23 cellular contexts compared by ENCODE assay signal in genomic region chr11:472272-472671, GRCh38. TPM values are rescaled to one million over a fixed set of nuclear protein-coding genes. Genes with fewer than 3 reads are reported as not detected.
DNase-seq lines count a peak whose midpoint lies in the region; ATAC-seq, FAIRE-seq and TF ChIP-seq lines count a peak whose summit lies in the region.
"Had no signal": no experiment of that assay in that cellular context is flagged by ENCODE, and none has a peak within 500 bp of the region (broad histone marks: within the 10 kb centered on the region; RNA-seq: fewer than 3 reads in every experiment).

No MANE protein-coding gene starts in this region.

- CTCF ChIA-PET in HepG2 (lab: Yijun Ruan, JAX; ENCODE audit: low intra/inter-chr PET ratio, low total read pairs): no interaction called here

- H3K9ac ChIP-seq in HepG2 (ENCODE audit: insufficient read depth, low read depth, low read length): no peak overlapping the region
- no peak overlapping the region for H3K9ac ChIP-seq in mesenchymal stem cell (ENCODE audit: low read length)
- H3K9ac ChIP-seq: BLaER1 had no signal

- H2AK5ac ChIP-seq in mesenchymal stem cell (ENCODE audit: low read length, severe bottlenecking): no peak overlapping the region

- no peak for FAIRE-seq in HepG2 (lab: Jason Lieb, UNC)
- FAIRE-seq: GM12891, GM18507 had no signal

- TF ChIP-seq RAD21 in HepG2 (CRISPR knock-in tag; IDR thresholded peaks at IDR 0.05): no peak

- H3K4me1 ChIP-seq in HepG2 (ENCODE audit: insufficient read depth, low read length): peaks cover 19% of the 10 kb centered on the region
- peaks cover 0 to 11% (median 8%) of the 10 kb centered on the region in 4 donors for H3K4me1 ChIP-seq in right lobe of liver
- H3K4me1 ChIP-seq in RWPE2 (ENCODE audit: insufficient read depth, poor library complexity, severe bottlenecking): peaks cover 4% of the 10 kb centered on the region
- peaks cover 24% of the 10 kb centered on the region for H3K4me1 ChIP-seq in mesenchymal stem cell (ENCODE audit: control insufficient read depth, insufficient read depth, low read depth, low read length)
- no peaks in the 10 kb centered on the region for H3K4me1 ChIP-seq in HAP-1
- H3K4me1 ChIP-seq: BLaER1 had no signal

- no peak for TF ChIP-seq EP300 in HepG2 (IDR thresholded peaks at IDR 0.05; ENCODE audit: low read depth in 2 of 2, low read length in 2 of 2)
- TF ChIP-seq EP300 in HepG2 (CRISPR knock-in tag; IDR thresholded peaks at IDR 0.05; ENCODE audit: borderline replicate concordance): no peak

- H3K14ac ChIP-seq in mesenchymal stem cell (ENCODE audit: low read length in 2 of 2): no peak overlapping the region

- TF ChIP-seq CTCF in HepG2 (CRISPR knock-in tag; IDR thresholded peaks at IDR 0.05) (no peak), right lobe of liver (IDR thresholded peaks at IDR 0.05) (no peak), RWPE2 (IDR thresholded peaks at IDR 0.05; ENCODE audit: poor library complexity, severe bottlenecking) (no peak)

- ATAC-seq in HepG2: peak; percentile 47
- ATAC-seq in right lobe of liver: no peak
- ATAC-seq in RWPE2 (ENCODE audit: low read depth): no peak

- no peak overlapping the region for H2AFZ ChIP-seq in HepG2 (ENCODE audit: low read length)
- H2AFZ ChIP-seq in mesenchymal stem cell (ENCODE audit: low read depth, low read length): no peak overlapping the region

- H3K18ac ChIP-seq in mesenchymal stem cell (ENCODE audit: low read depth in 1 of 2, low read length in 2 of 2): no peak overlapping the region

- no peak for DNase-seq in HepG2 (ENCODE audit: low spot score)
- DNase-seq in right lobe of liver: no peak
- DNase-seq in RWPE2 (ENCODE audit: low spot score): peak; percentile 49
- no peak for DNase-seq in mesenchymal stem cell
- DNase-seq in activated CD4-positive, alpha-beta T cell treated with anti-CD3 and anti-CD28 coated beads, Interleukin-2, amount 50 U/mL, for 4 hours: no peak
- DNase-seq in HuH-7.5 (ENCODE audit: low spot score): no peak
- DNase-seq in HAP-1 (ENCODE audit: low spot score in 2 of 2): no peak
- DNase-seq: CD4-positive, alpha-beta memory T cell; DMS53; EL; GOT3; IMR-90; NCI-H1092 treated with DMSO at 0.1 percent for 48 hours; NCI-H146; NCI-H2081 treated with DMSO at 0.1 percent for 48 hours; NCI-H748 treated with DMSO at 0.1 percent for 48 hours; NK-92 treated with Interleukin-12 subunit alpha and Interleukin-12 subunit beta, amount 100 ng/mL, for 24 hours; Peyer's patch; Right ventricle myocardium superior had no signal

- no peak overlapping the region for H2BK120ac ChIP-seq in mesenchymal stem cell (ENCODE audit: low read depth, low read length)

- peaks cover 1 to 8% of the 10 kb centered on the region in 2 experiments; a peak in 2 of 5 replicates for H3K36me3 ChIP-seq in HepG2 (replicated peaks in 1 of 2; ENCODE audit: control insufficient read depth in 1 of 2, insufficient read depth in 2 of 2, low read length in 2 of 2)
- H3K36me3 ChIP-seq in right lobe of liver: no peaks in the 10 kb centered on the region
- H3K36me3 ChIP-seq in RWPE2 (ENCODE audit: low read depth): 0 out of 2 replicates have a peak, but pooled peaks cover 4% of the 10 kb centered on the region
- H3K36me3 ChIP-seq in mesenchymal stem cell (ENCODE audit: control insufficient read depth in 1 of 2, insufficient read depth in 2 of 2, low read depth in 1 of 2, low read length in 2 of 2): peaks cover 7 to 36% of the 10 kb centered on the region in 2 experiments
- no peaks in the 10 kb centered on the region; the same call in 1 of the 2 replicates for H3K36me3 ChIP-seq in HAP-1 (replicated peaks)
- H3K36me3 ChIP-seq: Peyer's patch had no signal

- intact Hi-C loops in HepG2 (cut with micrococcal nuclease; ENCODE audit: unreplicated experiment): no loop called here
- intact Hi-C loops in right lobe of liver (cut with DNase I): no loop called here

- POLR2A ChIA-PET in HepG2 (lab: Yijun Ruan, JAX): no interaction called here

- H3K4me2 ChIP-seq in HepG2 (ENCODE audit: low read depth, low read length) (no peak overlapping the region), mesenchymal stem cell (ENCODE audit: low read length, poor library complexity, severe bottlenecking) (no peak overlapping the region)
- H3K4me2 ChIP-seq: BLaER1 had no signal

- H3K27ac ChIP-seq in HepG2 (ENCODE audit: extremely low read length, insufficient read depth, low read length) (no peak overlapping the region), right lobe of liver (no peak overlapping the region), RWPE2 (ENCODE audit: poor library complexity, severe bottlenecking) (no peak overlapping the region), mesenchymal stem cell (ENCODE audit: low read length, poor library complexity, severe bottlenecking) (no peak overlapping the region)
- H3K27ac ChIP-seq: BLaER1, Peyer's patch had no signal

- no peak overlapping the region for H3K4ac ChIP-seq in mesenchymal stem cell (ENCODE audit: low read depth in 1 of 2, low read length in 2 of 2)

- no peak overlapping the region for H2BK12ac ChIP-seq in mesenchymal stem cell (ENCODE audit: low read length in 2 of 2)

- H4K8ac ChIP-seq in mesenchymal stem cell (ENCODE audit: low read length): no peak overlapping the region

- H3K4me3 ChIP-seq in HepG2 (replicated peaks in 1 of 3; ENCODE audit: insufficient read depth in 1 of 3, low read depth in 2 of 3, low read length in 3 of 3): no peak overlapping the region
- H3K4me3 ChIP-seq in right lobe of liver: no peak overlapping the region
- no peak overlapping the region for H3K4me3 ChIP-seq in RWPE2 (ENCODE audit: severe bottlenecking)
- no peak overlapping the region for H3K4me3 ChIP-seq in mesenchymal stem cell (ENCODE audit: insufficient read depth in 1 of 2, low read depth in 1 of 2, low read length in 2 of 2)
- H3K4me3 ChIP-seq in HAP-1: no peak overlapping the region
- H3K4me3 ChIP-seq: BLaER1, Peyer's patch had no signal

- 84% methylated on average over 6 of the region's 13 CpGs for WGBS in HepG2 (ENCODE audit: low lambda C conversion rate)
- 93% methylated on average over 5 of the region's 13 CpGs for WGBS in right lobe of liver (ENCODE audit: insufficient coverage, low coverage, low lambda C conversion rate, missing lambda C conversion rate)
- 94% methylated on average over 13 of the region's 13 CpGs for WGBS in mesenchymal stem cell

- H3K79me2 ChIP-seq in HepG2 (ENCODE audit: insufficient read depth, low read length): peaks cover 15% of the 10 kb centered on the region

- H3K79me1 ChIP-seq in mesenchymal stem cell (replicated peaks; ENCODE audit: low read length, poor library complexity, severe bottlenecking): peaks cover 39% of the 10 kb centered on the region

- no peak for TF ChIP-seq POLR2A in HepG2 (IDR thresholded peaks at IDR 0.05; ENCODE audit: insufficient read depth in 1 of 2, low read depth in 2 of 2, low read length in 2 of 2)
- TF ChIP-seq POLR2A in right lobe of liver (IDR thresholded peaks at IDR 0.05): no peak

- no peaks in the 10 kb centered on the region for H4K20me1 ChIP-seq in HepG2 (ENCODE audit: insufficient read depth, low read length)

- H4K91ac ChIP-seq in mesenchymal stem cell (ENCODE audit: low read length): peak overlapping the region; percentile 28

- H3K9me3 ChIP-seq in HepG2 (ENCODE audit: low read length): no peaks in the 10 kb centered on the region
- H3K9me3 ChIP-seq in right lobe of liver: no peaks in the 10 kb centered on the region
- no peaks in the 10 kb centered on the region for H3K9me3 ChIP-seq in RWPE2 (ENCODE audit: severe bottlenecking)
- H3K9me3 ChIP-seq in mesenchymal stem cell (ENCODE audit: control insufficient read depth, low read length): no peaks in the 10 kb centered on the region
- no peaks in the 10 kb centered on the region for H3K9me3 ChIP-seq in HAP-1
- H3K9me3 ChIP-seq: BLaER1, Peyer's patch had no signal

- H2BK15ac ChIP-seq in mesenchymal stem cell (ENCODE audit: low read depth, poor library complexity, severe bottlenecking): no peak overlapping the region

- in situ Hi-C loops in HepG2 (cut with HindIII; ENCODE audit: extremely low pct_ligation_motif_present, low pct_unique_long_range_greater_than_20kb): no loop called here
- in situ Hi-C loops in HAP-1 (cut with MboI; ENCODE audit: low sequenced_read_pairs): no loop called here

- no peak overlapping the region for H2BK5ac ChIP-seq in mesenchymal stem cell (ENCODE audit: low read depth, low read length, poor library complexity, severe bottlenecking)

- H3K27me3 ChIP-seq in HepG2 (ENCODE audit: control insufficient read depth in 1 of 2, insufficient read depth in 2 of 2, low read length in 2 of 2): no peaks in the 10 kb centered on the region
- no peaks in the 10 kb centered on the region for H3K27me3 ChIP-seq in right lobe of liver
- no peaks in the 10 kb centered on the region for H3K27me3 ChIP-seq in RWPE2 (ENCODE audit: insufficient read depth, poor library complexity, severe bottlenecking)
- H3K27me3 ChIP-seq in mesenchymal stem cell (ENCODE audit: control insufficient read depth in 1 of 2, insufficient read depth in 1 of 2, low read length in 2 of 2): no peaks in the 10 kb centered on the region
- no peaks in the 10 kb centered on the region for H3K27me3 ChIP-seq in HAP-1 (ENCODE audit: low read depth)
- H3K27me3 ChIP-seq: BLaER1, Peyer's patch had no signal

- no TSS peak for BruUV-seq in HepG2 (replicated peaks; lab: Mats Ljungman, UMichigan)

- no peak overlapping the region for H3K23ac ChIP-seq in mesenchymal stem cell (ENCODE audit: low read length in 2 of 2)

RNA-seq across cellular contexts. Expression of gene PTDSS2, which starts 22.2 kb away (rescaled TPM):
- total RNA-seq in HepG2 (2016; rRNA removed; fragmentation: Illumina TruSeq; extraction: Trizol) (11.3 and 21.7 TPM in 2 replicates), right lobe of liver (10 to 100 TPM in 4 of 6 experiments, 1 to 10 TPM in 2; 8.4 to 21.9 (median 11.4) TPM)
- total RNA-seq in HepG2 (2016; cell fraction: cytosol; rRNA removed; fragmentation: Illumina TruSeq; extraction: Trizol; ENCODE audit: low read depth): 5.6 and 7.0 TPM in 2 replicates
- total RNA-seq in HepG2 (2016; cell fraction: insoluble cytoplasmic fraction; rRNA removed; fragmentation: Illumina TruSeq; extraction: Trizol): 8.4 and 25.4 TPM in 2 replicates
- 10.9 and 11.3 TPM in 2 replicates for total RNA-seq in HepG2 (2016; cell fraction: membrane; rRNA removed; fragmentation: Illumina TruSeq; extraction: Trizol)
- 23.2 and 23.3 TPM in 2 replicates for total RNA-seq in HepG2 (2016; cell fraction: nucleus; rRNA removed; fragmentation: Illumina TruSeq; extraction: Trizol)
- 26.4 and 37.6 TPM in 2 replicates for polyA plus RNA-seq in HepG2 (2011; rRNA removed)
- polyA plus RNA-seq in HepG2 (2011; cell fraction: cytosol; rRNA removed): 28.3 and 34.4 TPM in 2 replicates
- polyA plus RNA-seq in HepG2 (2011; cell fraction: nucleus; rRNA removed): 151 and 168 TPM in 2 replicates
- 19.9 and 35.5 TPM in 2 replicates for polyA plus RNA-seq in HepG2 (2012)
- 5.4 and 6.0 TPM in 2 replicates for polyA plus RNA-seq in HepG2 (2016; cell fraction: cytosol; fragmentation: Illumina TruSeq; extraction: Trizol; ENCODE audit: low read depth)
- polyA plus RNA-seq in HepG2 (2016; cell fraction: insoluble cytoplasmic fraction; fragmentation: Illumina TruSeq; extraction: Trizol; ENCODE audit: low read depth): 11.4 and 12.9 TPM in 2 replicates
- 9.5 and 10.3 TPM in 2 replicates for polyA plus RNA-seq in HepG2 (2016; cell fraction: membrane; fragmentation: Illumina TruSeq; extraction: Trizol; ENCODE audit: low read depth)
- 59.3 and 60.5 TPM in 2 replicates for polyA plus RNA-seq in HepG2 (2016; cell fraction: nucleus; fragmentation: Illumina TruSeq; extraction: Trizol; ENCODE audit: insufficient read depth, low read depth)
- 43.0 and 66.5 TPM in 2 replicates for polyA minus RNA-seq in HepG2 (2011; rRNA and poly(A)+ RNA removed; ENCODE audit: low replicate concordance)
- polyA minus RNA-seq in HepG2 (2011; cell fraction: cytosol; rRNA and poly(A)+ RNA removed): 20.3 and 23.7 TPM in 2 replicates
- 28.6 and 30.4 TPM in 2 replicates for polyA minus RNA-seq in HepG2 (2011; cell fraction: nucleus; rRNA and poly(A)+ RNA removed)
- polyA plus RNA-seq in mesenchymal stem cell (2013, experiment 1 of 2): 25.0 TPM
- 26.7 TPM for polyA plus RNA-seq in mesenchymal stem cell (2013, experiment 2 of 2)

RNA-seq across cellular contexts. Expression of gene ANO9, which starts 30.5 kb away (rescaled TPM):
- total RNA-seq in HepG2 (2016; rRNA removed; fragmentation: Illumina TruSeq; extraction: Trizol): 1.5 and 8.9 TPM in 2 replicates
- 1.8 and 2.3 TPM in 2 replicates for total RNA-seq in HepG2 (2016; cell fraction: cytosol; rRNA removed; fragmentation: Illumina TruSeq; extraction: Trizol; ENCODE audit: low read depth)
- total RNA-seq in HepG2 (2016; cell fraction: insoluble cytoplasmic fraction; rRNA removed; fragmentation: Illumina TruSeq; extraction: Trizol): 1.2 and 9.2 TPM in 2 replicates
- 1.7 and 2.0 TPM in 2 replicates for total RNA-seq in HepG2 (2016; cell fraction: membrane; rRNA removed; fragmentation: Illumina TruSeq; extraction: Trizol)
- 14.4 and 16.4 TPM in 2 replicates for total RNA-seq in HepG2 (2016; cell fraction: nucleus; rRNA removed; fragmentation: Illumina TruSeq; extraction: Trizol)
- 14.3 and 19.9 TPM in 2 replicates for polyA plus RNA-seq in HepG2 (2011; rRNA removed)
- 2.2 and 2.9 TPM in 2 replicates for polyA plus RNA-seq in HepG2 (2011; cell fraction: cytosol; rRNA removed)
- 267 and 279 TPM in 2 replicates for polyA plus RNA-seq in HepG2 (2011; cell fraction: nucleus; rRNA removed)
- 18.3 and 18.6 TPM in 2 replicates for polyA plus RNA-seq in HepG2 (2012)
- polyA plus RNA-seq in HepG2 (2016; cell fraction: cytosol; fragmentation: Illumina TruSeq; extraction: Trizol; ENCODE audit: low read depth): 0.44 and 0.54 TPM in 2 replicates
- 1.5 and 1.9 TPM in 2 replicates for polyA plus RNA-seq in HepG2 (2016; cell fraction: insoluble cytoplasmic fraction; fragmentation: Illumina TruSeq; extraction: Trizol; ENCODE audit: low read depth)
- 0.82 and 1.0 TPM in 2 replicates for polyA plus RNA-seq in HepG2 (2016; cell fraction: membrane; fragmentation: Illumina TruSeq; extraction: Trizol; ENCODE audit: low read depth)
- 71.0 and 80.1 TPM in 2 replicates for polyA plus RNA-seq in HepG2 (2016; cell fraction: nucleus; fragmentation: Illumina TruSeq; extraction: Trizol; ENCODE audit: insufficient read depth, low read depth)
- polyA minus RNA-seq in HepG2 (2011; rRNA and poly(A)+ RNA removed; ENCODE audit: low replicate concordance): 0.23 and 6.4 TPM in 2 replicates
- polyA minus RNA-seq in HepG2 (2011; cell fraction: cytosol; rRNA and poly(A)+ RNA removed): 0.97 and 2.5 TPM in 2 replicates
- polyA minus RNA-seq in HepG2 (2011; cell fraction: nucleus; rRNA and poly(A)+ RNA removed): 14.8 and 15.1 TPM in 2 replicates
- total RNA-seq in right lobe of liver: 1 to 10 TPM in 1 of 6 experiments, under 1 TPM in 4, not detected in 1; 0.09 to 1.0 (median 0.28) TPM
- polyA plus RNA-seq in mesenchymal stem cell (2013, experiment 1 of 2): not detected
- 0.01 TPM for polyA plus RNA-seq in mesenchymal stem cell (2013, experiment 2 of 2)
- total RNA-seq: A673, IMR-90 had no signal
- polyA plus RNA-seq: IMR-90 had no signal

RNA-seq across cellular contexts. Expression of gene RNH1, which starts 34.8 kb away (rescaled TPM):
- total RNA-seq in HepG2 (2016; rRNA removed; fragmentation: Illumina TruSeq; extraction: Trizol) (74.1 and 81.3 TPM in 2 replicates), right lobe of liver (100 to 1,000 TPM in 2 of 6 experiments, 10 to 100 TPM in 4; 66.4 to 135 (median 76.2) TPM)
- 28.3 and 31.4 TPM in 2 replicates for total RNA-seq in HepG2 (2016; cell fraction: cytosol; rRNA removed; fragmentation: Illumina TruSeq; extraction: Trizol; ENCODE audit: low read depth)
- total RNA-seq in HepG2 (2016; cell fraction: insoluble cytoplasmic fraction; rRNA removed; fragmentation: Illumina TruSeq; extraction: Trizol): 73.0 and 77.2 TPM in 2 replicates
- total RNA-seq in HepG2 (2016; cell fraction: membrane; rRNA removed; fragmentation: Illumina TruSeq; extraction: Trizol): 30.6 and 37.6 TPM in 2 replicates
- 39.1 and 43.2 TPM in 2 replicates for total RNA-seq in HepG2 (2016; cell fraction: nucleus; rRNA removed; fragmentation: Illumina TruSeq; extraction: Trizol)
- 36.0 and 51.4 TPM in 2 replicates for polyA plus RNA-seq in HepG2 (2011; rRNA removed)
- 30.1 and 56.0 TPM in 2 replicates for polyA plus RNA-seq in HepG2 (2011; cell fraction: cytosol; rRNA removed)
- polyA plus RNA-seq in HepG2 (2011; cell fraction: nucleus; rRNA removed): 135 and 166 TPM in 2 replicates
- polyA plus RNA-seq in HepG2 (2012): 42.4 and 61.5 TPM in 2 replicates
- 14.2 and 15.8 TPM in 2 replicates for polyA plus RNA-seq in HepG2 (2016; cell fraction: cytosol; fragmentation: Illumina TruSeq; extraction: Trizol; ENCODE audit: low read depth)
- polyA plus RNA-seq in HepG2 (2016; cell fraction: insoluble cytoplasmic fraction; fragmentation: Illumina TruSeq; extraction: Trizol; ENCODE audit: low read depth): 62.8 and 84.3 TPM in 2 replicates
- 21.1 and 22.9 TPM in 2 replicates for polyA plus RNA-seq in HepG2 (2016; cell fraction: membrane; fragmentation: Illumina TruSeq; extraction: Trizol; ENCODE audit: low read depth)
- 61.8 and 67.0 TPM in 2 replicates for polyA plus RNA-seq in HepG2 (2016; cell fraction: nucleus; fragmentation: Illumina TruSeq; extraction: Trizol; ENCODE audit: insufficient read depth, low read depth)
- polyA minus RNA-seq in HepG2 (2011; rRNA and poly(A)+ RNA removed; ENCODE audit: low replicate concordance): 72.2 and 124 TPM in 2 replicates
- 42.7 and 46.3 TPM in 2 replicates for polyA minus RNA-seq in HepG2 (2011; cell fraction: cytosol; rRNA and poly(A)+ RNA removed)
- polyA minus RNA-seq in HepG2 (2011; cell fraction: nucleus; rRNA and poly(A)+ RNA removed): 49.1 and 49.3 TPM in 2 replicates
- 114 TPM for polyA plus RNA-seq in mesenchymal stem cell (2013, experiment 1 of 2)
- polyA plus RNA-seq in mesenchymal stem cell (2013, experiment 2 of 2): 114 TPM

RNA-seq across cellular contexts. Expression of gene SIGIRR, which starts 57.5 kb away (rescaled TPM):
- total RNA-seq in HepG2 (2016; rRNA removed; fragmentation: Illumina TruSeq; extraction: Trizol) (0.80 and 2.1 TPM in 2 replicates), right lobe of liver (100 to 1,000 TPM in 2 of 6 experiments, 10 to 100 TPM in 4; 48.2 to 133 (median 66.3) TPM)
- total RNA-seq in HepG2 (2016; cell fraction: cytosol; rRNA removed; fragmentation: Illumina TruSeq; extraction: Trizol; ENCODE audit: low read depth): 1.7 and 1.8 TPM in 2 replicates
- total RNA-seq in HepG2 (2016; cell fraction: insoluble cytoplasmic fraction; rRNA removed; fragmentation: Illumina TruSeq; extraction: Trizol): 1.4 and 2.0 TPM in 2 replicates
- total RNA-seq in HepG2 (2016; cell fraction: membrane; rRNA removed; fragmentation: Illumina TruSeq; extraction: Trizol): 2.1 and 2.2 TPM in 2 replicates
- total RNA-seq in HepG2 (2016; cell fraction: nucleus; rRNA removed; fragmentation: Illumina TruSeq; extraction: Trizol): 1.8 and 1.9 TPM in 2 replicates
- polyA plus RNA-seq in HepG2 (2011; rRNA removed): 1.2 and 2.1 TPM in 2 replicates
- 1.1 and 2.0 TPM in 2 replicates for polyA plus RNA-seq in HepG2 (2011; cell fraction: cytosol; rRNA removed)
- 4.9 and 10.2 TPM in 2 replicates for polyA plus RNA-seq in HepG2 (2011; cell fraction: nucleus; rRNA removed)
- 1.6 and 2.0 TPM in 2 replicates for polyA plus RNA-seq in HepG2 (2012)
- polyA plus RNA-seq in HepG2 (2016; cell fraction: cytosol; fragmentation: Illumina TruSeq; extraction: Trizol; ENCODE audit: low read depth): 1.6 and 2.7 TPM in 2 replicates
- 1.0 and 2.1 TPM in 2 replicates for polyA plus RNA-seq in HepG2 (2016; cell fraction: insoluble cytoplasmic fraction; fragmentation: Illumina TruSeq; extraction: Trizol; ENCODE audit: low read depth)
- 2.8 and 4.3 TPM in 2 replicates for polyA plus RNA-seq in HepG2 (2016; cell fraction: membrane; fragmentation: Illumina TruSeq; extraction: Trizol; ENCODE audit: low read depth)
- 5.7 and 7.3 TPM in 2 replicates for polyA plus RNA-seq in HepG2 (2016; cell fraction: nucleus; fragmentation: Illumina TruSeq; extraction: Trizol; ENCODE audit: insufficient read depth, low read depth)
- 2.3 and 4.3 TPM in 2 replicates for polyA minus RNA-seq in HepG2 (2011; rRNA and poly(A)+ RNA removed; ENCODE audit: low replicate concordance)
- 1.5 and 1.8 TPM in 2 replicates for polyA minus RNA-seq in HepG2 (2011; cell fraction: cytosol; rRNA and poly(A)+ RNA removed)
- polyA minus RNA-seq in HepG2 (2011; cell fraction: nucleus; rRNA and poly(A)+ RNA removed): not detected in 2 replicates
- 36.5 TPM for polyA plus RNA-seq in mesenchymal stem cell (2013, experiment 1 of 2)
- 37.3 TPM for polyA plus RNA-seq in mesenchymal stem cell (2013, experiment 2 of 2)
